Comparison of ENCODE assay signal across 15 cellular contexts in genomic region chr14:65312859-65313258, GRCh38.
"Had no signal": no experiment of that assay in that cellular context is flagged by ENCODE, and none has a peak within 500 bp of the region (broad histone marks: within the 10 kb centered on the region; RNA-seq: fewer than 3 reads in every experiment).

No MANE protein-coding gene starts in this region.

- H3K27ac ChIP-seq: gastrocnemius medialis, heart right ventricle, pancreas, testis, upper lobe of right lung had no signal

- H3K27ac Mint-ChIP-seq: activated naive CD4-positive, alpha-beta T cell treated with anti-CD3 and anti-CD28 coated beads, Interleukin-2, amount 10 ng/mL, durations not matched to agents 7 days and 5 days; activated T-cell treated with anti-CD3 and anti-CD28 coated beads, Interleukin-2, amount 50 U/mL, for 24 hours; effector memory CD8-positive, alpha-beta T cell; naive thymus-derived CD4-positive, alpha-beta T cell had no signal

- H3K4me1 ChIP-seq: gastrocnemius medialis, heart right ventricle, upper lobe of right lung had no signal

- H3K4me3 Mint-ChIP-seq: activated naive CD4-positive, alpha-beta T cell treated with anti-CD3 and anti-CD28 coated beads, Interleukin-2, amount 10 ng/mL, durations not matched to agents 7 days and 5 days; activated T-cell treated with anti-CD3 and anti-CD28 coated beads, Interleukin-2, amount 50 U/mL, for 24 hours; effector memory CD8-positive, alpha-beta T cell; naive thymus-derived CD4-positive, alpha-beta T cell had no signal

- H3K9me3 Mint-ChIP-seq: activated naive CD4-positive, alpha-beta T cell treated with anti-CD3 and anti-CD28 coated beads, Interleukin-2, amount 10 ng/mL, durations not matched to agents 7 days and 5 days; activated T-cell treated with anti-CD3 and anti-CD28 coated beads, Interleukin-2, amount 50 U/mL, for 24 hours; effector memory CD8-positive, alpha-beta T cell had no signal

- H3K9me3 ChIP-seq: gastrocnemius medialis, pancreas, testis, upper lobe of right lung had no signal

- H3K27me3 ChIP-seq: gastrocnemius medialis, pancreas, stomach, testis, upper lobe of right lung had no signal

- DNase-seq: activated CD4-positive, alpha-beta T cell treated with anti-CD3 and anti-CD28 coated beads, Interleukin-2, amount 50 U/mL, for 48 hours; activated CD4-positive, CD25-positive, alpha-beta regulatory T cell treated with anti-CD3 and anti-CD28 coated beads, Interleukin-2, amount 50 U/mL, for 72 hours; activated naive CD4-positive, alpha-beta T cell treated with anti-CD3 and anti-CD28 coated beads, Interleukin-2, amount 10 ng/mL, durations not matched to agents 7 days and 5 days; activated T-cell treated with anti-CD3 and anti-CD28 coated beads, Interleukin-2, amount 50 U/mL, for 24 hours; dermis blood vessel endothelial cell; effector memory CD8-positive, alpha-beta T cell; gastrocnemius medialis; heart right ventricle; islet precursor cell; naive thymus-derived CD4-positive, alpha-beta T cell; pancreas; stimulated activated CD4-positive, alpha-beta T cell treated with anti-CD3 and anti-CD28 coated beads, Interleukin-1b, Interleukin-23, amount 100 ng/mL, for 48 hours; stomach; testis; upper lobe of right lung had no signal

- H3K36me3 ChIP-seq: gastrocnemius medialis, heart right ventricle, pancreas, stomach, upper lobe of right lung had no signal

- ATAC-seq: effector memory CD8-positive, alpha-beta T cell; gastrocnemius medialis; heart right ventricle; naive thymus-derived CD4-positive, alpha-beta T cell; pancreas; upper lobe of right lung had no signal

- H3K27me3 Mint-ChIP-seq: activated naive CD4-positive, alpha-beta T cell treated with anti-CD3 and anti-CD28 coated beads, Interleukin-2, amount 10 ng/mL, durations not matched to agents 7 days and 5 days; activated T-cell treated with anti-CD3 and anti-CD28 coated beads, Interleukin-2, amount 50 U/mL, for 24 hours; naive thymus-derived CD4-positive, alpha-beta T cell had no signal

- H3K4me3 ChIP-seq: gastrocnemius medialis, heart right ventricle, pancreas, stomach, testis, upper lobe of right lung had no signal
